9 cellular contexts compared by ENCODE assay signal in the genomic region with DNA sequence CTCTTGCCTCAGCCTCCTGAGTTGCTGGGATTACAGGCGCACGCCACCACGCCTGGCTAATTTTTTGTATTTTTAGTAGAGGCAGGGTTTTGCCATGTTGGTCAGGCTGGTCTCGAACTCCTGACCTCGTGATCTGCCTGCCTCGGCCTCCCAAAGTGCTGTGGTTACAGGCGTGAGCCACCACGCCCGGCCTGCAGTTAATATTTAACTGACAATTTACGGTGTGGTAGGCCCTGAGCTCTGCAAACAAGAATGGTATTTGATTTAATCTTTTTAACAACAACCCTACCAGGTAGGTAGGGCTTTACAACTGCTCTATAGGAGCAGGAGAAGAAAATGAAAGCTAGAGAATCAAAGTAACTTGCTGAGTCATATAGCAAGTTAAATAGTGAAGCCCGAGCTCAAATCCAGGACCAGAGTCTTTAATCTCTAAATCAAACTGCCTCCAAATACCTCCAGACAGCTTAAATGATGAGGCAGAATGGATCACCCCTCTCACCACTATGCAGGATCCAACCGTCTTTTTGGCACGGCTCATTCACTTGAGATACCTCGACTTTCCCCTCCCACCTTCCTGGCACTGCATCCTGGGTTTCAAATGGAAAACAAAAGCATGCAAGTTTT. TPM values are rescaled to one million over a fixed set of nuclear protein-coding genes. Genes with fewer than 3 reads are reported as not detected.
DNase-seq lines count a peak whose midpoint lies in the region; ATAC-seq and TF ChIP-seq lines count a peak whose summit lies in the region.
"Had no signal": no experiment of that assay in that cellular context is flagged by ENCODE, and none has a peak within 500 bp of the region (broad histone marks: within the 10 kb centered on the region; RNA-seq: fewer than 3 reads in every experiment).

No MANE protein-coding gene starts in this region.

- no peak overlapping the region for H3K27ac Mint-ChIP-seq in activated naive CD4-positive, alpha-beta T cell treated with anti-CD3 and anti-CD28 coated beads for 36 hours
- H3K27ac Mint-ChIP-seq in activated naive CD8-positive, alpha-beta T cell treated with anti-CD3 and anti-CD28 coated beads, Interleukin-2, amount 10 ng/mL, durations not matched to agents 7 days and 5 days = peak overlapping the region; percentile 65
- H3K27ac Mint-ChIP-seq in glutamatergic neuron (ENCODE audit: unreplicated experiment) = no peak overlapping the region
- H3K27ac Mint-ChIP-seq: B cell had no signal

- H3K36me3 ChIP-seq in upper lobe of right lung = peaks cover 19% of the 10 kb centered on the region

- intact Hi-C loops in activated naive CD4-positive, alpha-beta T cell treated with anti-CD3 and anti-CD28 coated beads for 36 hours (cut with micrococcal nuclease) = no loop called here
- intact Hi-C loops in upper lobe of right lung (cut with DNase I) = no loop called here

- peak overlapping the region; percentile 28 for H3K4me3 Mint-ChIP-seq in activated naive CD4-positive, alpha-beta T cell treated with anti-CD3 and anti-CD28 coated beads for 36 hours
- peak overlapping the region; percentile 51 for H3K4me3 Mint-ChIP-seq in activated naive CD8-positive, alpha-beta T cell treated with anti-CD3 and anti-CD28 coated beads, Interleukin-2, amount 10 ng/mL, durations not matched to agents 7 days and 5 days
- H3K4me3 Mint-ChIP-seq in glutamatergic neuron (ENCODE audit: unreplicated experiment) = no peak overlapping the region
- H3K4me3 Mint-ChIP-seq: B cell had no signal

- H3K27me3 ChIP-seq in upper lobe of right lung = no peaks in the 10 kb centered on the region

- H3K27me3 Mint-ChIP-seq in activated naive CD4-positive, alpha-beta T cell treated with anti-CD3 and anti-CD28 coated beads for 36 hours (ENCODE audit: low read depth) = no peaks in the 10 kb centered on the region
- H3K27me3 Mint-ChIP-seq in activated naive CD8-positive, alpha-beta T cell treated with anti-CD3 and anti-CD28 coated beads, Interleukin-2, amount 10 ng/mL, durations not matched to agents 7 days and 5 days = no peaks in the 10 kb centered on the region
- no peaks in the 10 kb centered on the region for H3K27me3 Mint-ChIP-seq in glutamatergic neuron (ENCODE audit: unreplicated experiment)
- H3K27me3 Mint-ChIP-seq: B cell had no signal

- no peaks in the 10 kb centered on the region for H3K4me1 ChIP-seq in upper lobe of right lung

- peaks cover 6% of the 10 kb centered on the region for H3K4me1 Mint-ChIP-seq in activated naive CD4-positive, alpha-beta T cell treated with anti-CD3 and anti-CD28 coated beads for 36 hours (ENCODE audit: low read depth)
- peaks cover 9% of the 10 kb centered on the region for H3K4me1 Mint-ChIP-seq in activated naive CD8-positive, alpha-beta T cell treated with anti-CD3 and anti-CD28 coated beads, Interleukin-2, amount 10 ng/mL, durations not matched to agents 7 days and 5 days
- H3K4me1 Mint-ChIP-seq in glutamatergic neuron (ENCODE audit: low read depth, unreplicated experiment) = no peaks in the 10 kb centered on the region
- H3K4me1 Mint-ChIP-seq: B cell had no signal

- H3K4me3 ChIP-seq in upper lobe of right lung = no peak overlapping the region

- POLR2A ChIA-PET in activated naive CD8-positive, alpha-beta T cell treated with anti-CD3 and anti-CD28 coated beads, Interleukin-2, amount 10 ng/mL, durations not matched to agents 7 days and 5 days (lab: Charles Lee) = interaction anchor here (0.6 to 1.6 kb wide), 5 partner anchors 9 to 1781 kb away, joined by 3 to 12 read pairs (median 4); a partner anchor contains a TSS

- CTCF ChIA-PET in activated naive CD4-positive, alpha-beta T cell treated with anti-CD3 and anti-CD28 coated beads for 36 hours (lab: Charles Lee) = interaction anchor here (0.6 to 1.2 kb wide), 3 partner anchors 73 to 218 kb away, joined by 3 read pairs; no protein-coding TSS in a partner anchor

- H3K9me3 Mint-ChIP-seq in activated naive CD4-positive, alpha-beta T cell treated with anti-CD3 and anti-CD28 coated beads for 36 hours = no peaks in the 10 kb centered on the region
- H3K9me3 Mint-ChIP-seq in activated naive CD8-positive, alpha-beta T cell treated with anti-CD3 and anti-CD28 coated beads, Interleukin-2, amount 10 ng/mL, durations not matched to agents 7 days and 5 days = no peaks in the 10 kb centered on the region
- H3K9me3 Mint-ChIP-seq in glutamatergic neuron (ENCODE audit: unreplicated experiment) = no peaks in the 10 kb centered on the region

- ATAC-seq in HG03196 (IDR thresholded peaks at IDR 0.05; ENCODE audit: unreplicated experiment) = peak; percentile 59
- ATAC-seq in activated naive CD8-positive, alpha-beta T cell treated with anti-CD3 and anti-CD28 coated beads, Interleukin-2, amount 10 ng/mL, durations not matched to agents 7 days and 5 days (ENCODE audit: low read depth) = peak; percentile 78
- peak; percentile 46 for ATAC-seq in upper lobe of right lung

- no peak overlapping the region for H3K27ac ChIP-seq in upper lobe of right lung

- TF ChIP-seq CTCF in upper lobe of right lung (IDR thresholded peaks at IDR 0.05) = no peak
- no peak for TF ChIP-seq CTCF in glutamatergic neuron (IDR thresholded peaks at IDR 0.05; ENCODE audit: partially characterized antibody, unreplicated experiment)

- peak; percentile 28 for DNase-seq in activated naive CD4-positive, alpha-beta T cell treated with anti-CD3 and anti-CD28 coated beads for 36 hours
- DNase-seq in activated naive CD4-positive, alpha-beta T cell treated with Interleukin-2 at 50 U/mL for 16 hours = no peak
- no peak for DNase-seq in activated naive CD8-positive, alpha-beta T cell treated with anti-CD3 and anti-CD28 coated beads, Interleukin-2, amount 10 ng/mL, durations not matched to agents 7 days and 5 days
- DNase-seq in upper lobe of right lung (no peak), glutamatergic neuron (no peak), RKO (ENCODE audit: low spot score) (no peak)
- no peak for DNase-seq in activated effector memory CD4-positive, alpha-beta T cell treated with anti-CD3 and anti-CD28 coated beads, Interleukin-2, amount 50 U/mL, for 16 hours

- H3K9me3 ChIP-seq in upper lobe of right lung = no peaks in the 10 kb centered on the region

- H3K36me3 Mint-ChIP-seq in activated naive CD4-positive, alpha-beta T cell treated with anti-CD3 and anti-CD28 coated beads for 36 hours (ENCODE audit: low read depth) = peaks cover 3% of the 10 kb centered on the region
- H3K36me3 Mint-ChIP-seq in activated naive CD8-positive, alpha-beta T cell treated with anti-CD3 and anti-CD28 coated beads, Interleukin-2, amount 10 ng/mL, durations not matched to agents 7 days and 5 days = peaks cover 13% of the 10 kb centered on the region
- no peaks in the 10 kb centered on the region for H3K36me3 Mint-ChIP-seq in glutamatergic neuron (ENCODE audit: unreplicated experiment)

RNA-seq across cellular contexts. Expression of a gene that starts 9.4 kb away (rescaled TPM):
- total RNA-seq in activated naive CD4-positive, alpha-beta T cell treated with anti-CD3 and anti-CD28 coated beads for 36 hours = 1 to 10 TPM; 8.9 to 9.2 TPM
- total RNA-seq in activated naive CD8-positive, alpha-beta T cell treated with anti-CD3 and anti-CD28 coated beads, Interleukin-2, amount 10 ng/mL, durations not matched to agents 7 days and 5 days = 10 to 100 TPM; 16.4 to 16.5 TPM
- total RNA-seq in upper lobe of right lung (24.0 TPM), glutamatergic neuron (ENCODE audit: unreplicated experiment) (9.2 TPM)

RNA-seq across cellular contexts. Expression of a gene that starts 20.5 kb away (rescaled TPM):
- 1 to 10 TPM in 1 of 2 experiments, under 1 TPM in 1; 0.67 to 1.0 TPM for total RNA-seq in activated naive CD4-positive, alpha-beta T cell treated with anti-CD3 and anti-CD28 coated beads for 36 hours
- 1 to 10 TPM; 1.4 to 2.2 TPM for total RNA-seq in activated naive CD8-positive, alpha-beta T cell treated with anti-CD3 and anti-CD28 coated beads, Interleukin-2, amount 10 ng/mL, durations not matched to agents 7 days and 5 days
- total RNA-seq in upper lobe of right lung = 4.6 TPM
- 1.7 TPM for total RNA-seq in glutamatergic neuron (ENCODE audit: unreplicated experiment)

RNA-seq across cellular contexts. Expression of a gene that starts 52.3 kb away (rescaled TPM):
- total RNA-seq in activated naive CD4-positive, alpha-beta T cell treated with anti-CD3 and anti-CD28 coated beads for 36 hours = 10 to 100 TPM; 33.2 to 40.5 TPM
- 10 to 100 TPM; 35.2 to 35.5 TPM for total RNA-seq in activated naive CD8-positive, alpha-beta T cell treated with anti-CD3 and anti-CD28 coated beads, Interleukin-2, amount 10 ng/mL, durations not matched to agents 7 days and 5 days
- total RNA-seq in upper lobe of right lung (46.6 TPM), glutamatergic neuron (ENCODE audit: unreplicated experiment) (118 TPM)

RNA-seq across cellular contexts. Expression of a gene that starts 55.1 kb away (rescaled TPM):
- 10 to 100 TPM; 13.9 to 15.0 TPM for total RNA-seq in activated naive CD4-positive, alpha-beta T cell treated with anti-CD3 and anti-CD28 coated beads for 36 hours
- 10 to 100 TPM; 27.8 to 27.9 TPM for total RNA-seq in activated naive CD8-positive, alpha-beta T cell treated with anti-CD3 and anti-CD28 coated beads, Interleukin-2, amount 10 ng/mL, durations not matched to agents 7 days and 5 days
- total RNA-seq in upper lobe of right lung (18.5 TPM), glutamatergic neuron (ENCODE audit: unreplicated experiment) (10.9 TPM)
